Comparison of ENCODE assay signal across 8 cellular contexts in the genomic region with DNA sequence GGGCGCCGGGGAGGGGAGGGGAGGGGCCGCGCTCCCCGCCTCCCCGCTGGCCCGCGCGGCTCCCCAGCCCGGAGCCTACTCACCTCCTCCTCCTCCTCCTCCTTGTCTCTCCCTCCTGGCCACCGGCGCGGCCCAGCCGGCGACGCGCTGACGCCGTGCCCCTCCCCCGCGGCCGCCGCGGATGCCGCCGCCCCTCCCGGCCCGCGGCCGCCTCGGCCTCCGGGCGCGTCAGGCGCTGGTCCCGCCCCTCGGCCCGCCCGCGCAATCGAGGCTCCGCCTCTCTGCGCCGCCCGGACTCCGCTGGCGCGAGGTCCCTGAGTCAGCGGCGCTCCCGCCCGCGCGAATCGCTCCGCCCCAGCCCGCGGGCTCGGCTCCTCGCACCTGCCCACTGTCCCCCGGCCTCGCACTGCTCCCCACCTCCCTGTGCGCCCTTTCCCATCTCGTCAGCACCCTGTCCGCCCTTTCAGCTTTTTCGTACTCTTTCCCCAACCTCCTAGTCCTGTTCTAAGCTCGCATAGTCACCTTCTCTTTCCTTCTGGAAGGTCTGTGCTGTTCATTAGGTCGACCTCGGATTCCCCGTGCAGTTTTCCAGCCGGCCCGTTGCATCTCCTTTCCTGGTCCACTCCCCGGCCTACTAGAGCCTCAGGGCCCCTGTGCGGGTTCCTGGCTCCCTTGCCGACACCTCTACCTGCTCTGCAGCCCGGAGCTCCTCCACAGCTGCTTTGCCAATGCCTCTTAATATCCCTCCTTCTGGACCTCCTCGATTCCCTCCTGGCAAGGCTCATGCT.
A peak's percentile ranks its signal among the peaks of the same experiment; 100 is the strongest.
DNase-seq lines count a peak whose midpoint lies in the region; ATAC-seq, FAIRE-seq and TF ChIP-seq lines count a peak whose summit lies in the region.

No MANE protein-coding gene starts in this region.

- TF ChIP-seq CTCF in WERI-Rb-1 (IDR thresholded peaks at IDR 0.05; ENCODE audit: low read depth, low read length) (no peak), bronchial epithelial cell (IDR thresholded peaks at IDR 0.05; ENCODE audit: insufficient read depth, low read length, severe bottlenecking) (no peak)

- no peak for FAIRE-seq in bronchial epithelial cell (lab: Jason Lieb, UNC)

- no peaks in the 10 kb centered on the region for H3K27me3 ChIP-seq in WERI-Rb-1 (ENCODE audit: insufficient read depth, low read depth, severe bottlenecking)
- H3K27me3 ChIP-seq in bronchial epithelial cell (ENCODE audit: control insufficient read depth, insufficient read depth, low read length), result no peaks in the 10 kb centered on the region

- H3K27ac ChIP-seq in WERI-Rb-1, result peak overlapping the region; percentile 88

- H3K4me3 ChIP-seq in WERI-Rb-1 (ENCODE audit: low read depth, low read length) (peak overlapping the region; percentile 57), bronchial epithelial cell (ENCODE audit: low read depth, low read length) (peak overlapping the region; percentile 65)

- no peaks in the 10 kb centered on the region for H3K9me3 ChIP-seq in WERI-Rb-1 (ENCODE audit: severe bottlenecking)

- ATAC-seq in GM18907 (IDR thresholded peaks at IDR 0.05; ENCODE audit: unreplicated experiment), result peak; percentile 93
- ATAC-seq in HG03108 (IDR thresholded peaks at IDR 0.05; ENCODE audit: unreplicated experiment), result peak; percentile 88

- DNase-seq in AG08396 (ENCODE audit: low spot score) (peak; percentile 96), NCI-H2171 (lab: John Stamatoyannopoulos, UW) (peak; percentile 89), WERI-Rb-1 (peak; percentile 84), bronchial epithelial cell (ENCODE audit: low read depth) (peak; percentile 64), iris pigment epithelial cell (ENCODE audit: low read depth) (peak; percentile 87)
- DNase-seq in stimulated activated CD4-positive, alpha-beta T cell treated with anti-CD3 and anti-CD28 coated beads, Interleukin-12 subunit alpha, Interleukin-12 subunit beta, amount 100 ng/mL, for 24 hours (ENCODE audit: low read depth in 2 of 2), result peak; percentile 77 to 78

- H3K36me3 ChIP-seq in WERI-Rb-1 (no peaks in the 10 kb centered on the region), bronchial epithelial cell (ENCODE audit: control insufficient read depth, insufficient read depth, low read length) (no peaks in the 10 kb centered on the region)

Comparison
In these comparisons a context has a peak if more than half of its experiments do, and no peak if none do; other contexts are left out.
1. Peak in every context shown above with its lines: DNase-seq, ATAC-seq, H3K4me3 ChIP-seq and H3K27ac ChIP-seq.